ENCODE assay signal across 31 cellular contexts in the genomic region with DNA sequence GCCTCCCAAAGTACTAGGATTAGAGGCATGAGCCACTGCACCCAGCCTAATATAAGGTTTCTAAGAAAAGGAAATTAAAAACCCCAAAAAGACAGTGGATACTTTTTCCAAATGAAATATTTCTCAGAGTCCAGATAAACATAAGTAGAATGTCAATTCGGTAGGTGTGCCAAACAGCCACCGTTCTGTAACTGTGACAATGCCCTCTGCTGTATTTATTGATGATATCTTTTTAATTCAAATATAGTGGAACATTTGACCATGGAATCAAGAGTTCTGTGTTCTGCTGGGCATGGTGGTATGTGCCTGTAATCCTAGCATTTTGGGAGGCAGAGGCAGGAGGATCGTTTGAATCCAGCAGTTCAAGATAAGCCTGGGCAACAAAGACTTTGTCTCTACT.
"Had no signal": no experiment of that assay in that cellular context is flagged by ENCODE, and none has a peak within 500 bp of the region (broad histone marks: within the 10 kb centered on the region; RNA-seq: fewer than 3 reads in every experiment).

No MANE protein-coding gene starts in this region.

- H3K4me3 ChIP-seq: adrenal gland, body of pancreas, esophagus muscularis mucosa, gastroesophageal sphincter, heart right ventricle had no signal

- H3K36me3 Mint-ChIP-seq: activated naive CD4-positive, alpha-beta T cell treated with anti-CD3 and anti-CD28 coated beads, Interleukin-2, amount 50 U/mL, for 24 hours had no signal

- H3K36me3 ChIP-seq: adrenal gland, esophagus muscularis mucosa, gastroesophageal sphincter, heart right ventricle had no signal

- ATAC-seq: activated CD4-positive, CD25-positive, alpha-beta regulatory T cell treated with anti-CD3 and anti-CD28 coated beads, Interleukin-2, amount 50 U/mL, for 24 hours; activated CD8-positive, alpha-beta T cell treated with anti-CD3 and anti-CD28 coated beads for 36 hours; activated naive CD8-positive, alpha-beta T cell treated with anti-CD3 and anti-CD28 coated beads, Interleukin-2, amount 50 U/mL, for 24 hours; body of pancreas; effector memory CD8-positive, alpha-beta T cell; foreskin keratinocyte; gastroesophageal sphincter; heart right ventricle had no signal

- H3K9me3 Mint-ChIP-seq: activated B cell treated with CpG ODN at 0.5 μM for 24 hours; activated CD8-positive, alpha-beta T cell treated with anti-CD3 and anti-CD28 coated beads for 36 hours; activated naive CD4-positive, alpha-beta T cell treated with anti-CD3 and anti-CD28 coated beads for 36 hours; activated naive CD4-positive, alpha-beta T cell treated with anti-CD3 and anti-CD28 coated beads, Interleukin-2, amount 50 U/mL, for 24 hours; activated naive CD8-positive, alpha-beta T cell treated with anti-CD3 and anti-CD28 coated beads for 36 hours; activated naive CD8-positive, alpha-beta T cell treated with anti-CD3 and anti-CD28 coated beads, Interleukin-2, amount 50 U/mL, for 24 hours; activated T-helper 1 cell treated with anti-CD3 and anti-CD28 coated beads, Interleukin-12 subunit alpha, Interleukin-12 subunit beta, Interleukin-2, Interleukin-4 antibody, amounts not matched to agents 30 ng/mL and 10 ng/mL and 1 ng/mL, durations not matched to agents 14 hours and 24 hours and 36 hours; activated T-helper 2 cell treated with anti-CD3 and anti-CD28 coated beads, Interferon-gamma antibody, Interleukin-2, Interleukin-4, amounts not matched to agents 10 μg/mL and 5 μg/mL and 100 μg/mL, durations not matched to agents 14 hours and 24 hours and 36 hours; effector memory CD8-positive, alpha-beta T cell had no signal

- H3K27ac Mint-ChIP-seq: activated B cell treated with CpG ODN at 0.5 μM for 24 hours; activated CD8-positive, alpha-beta T cell treated with anti-CD3 and anti-CD28 coated beads for 36 hours; activated naive CD4-positive, alpha-beta T cell treated with anti-CD3 and anti-CD28 coated beads for 36 hours; activated naive CD8-positive, alpha-beta T cell treated with anti-CD3 and anti-CD28 coated beads for 36 hours; activated naive CD8-positive, alpha-beta T cell treated with anti-CD3 and anti-CD28 coated beads, Interleukin-2, amount 50 U/mL, for 24 hours; activated T-helper 1 cell treated with anti-CD3 and anti-CD28 coated beads, Interleukin-12 subunit alpha, Interleukin-12 subunit beta, Interleukin-2, Interleukin-4 antibody, amounts not matched to agents 30 ng/mL and 10 ng/mL and 1 ng/mL, durations not matched to agents 14 hours and 24 hours and 36 hours; activated T-helper 2 cell treated with anti-CD3 and anti-CD28 coated beads, Interferon-gamma antibody, Interleukin-2, Interleukin-4, amounts not matched to agents 10 μg/mL and 5 μg/mL and 100 μg/mL, durations not matched to agents 14 hours and 24 hours and 36 hours; effector memory CD8-positive, alpha-beta T cell had no signal

- DNase-seq: activated B cell treated with CpG ODN at 0.5 μM for 24 hours; activated CD4-positive, alpha-beta T cell treated with anti-CD3 and anti-CD28 coated beads for 48 hours; activated CD4-positive, alpha-beta T cell treated with anti-CD3 and anti-CD28 coated beads, Interleukin-2, amount 50 U/mL, for 1 hour; activated CD4-positive, alpha-beta T cell treated with anti-CD3 and anti-CD28 coated beads, Interleukin-2, amount 50 U/mL, for 48 hours; activated CD8-positive, alpha-beta memory T cell treated with anti-CD3 and anti-CD28 coated beads for 24 hours; activated CD8-positive, alpha-beta T cell treated with anti-CD3 and anti-CD28 coated beads for 36 hours; activated effector memory CD4-positive, alpha-beta T cell treated with anti-CD3 and anti-CD28 coated beads, Interleukin-2, amount 50 U/mL, for 16 hours; activated naive CD4-positive, alpha-beta T cell treated with anti-CD3 and anti-CD28 coated beads for 36 hours; activated naive CD8-positive, alpha-beta T cell treated with anti-CD3 and anti-CD28 coated beads for 36 hours; activated naive CD8-positive, alpha-beta T cell treated with anti-CD3 and anti-CD28 coated beads, Interleukin-2, amount 50 U/mL, for 24 hours; activated T-cell treated with anti-CD3 and anti-CD28 coated beads, Interleukin-2, amount 50 U/mL, for 48 hours; adrenal gland; amygdala; aorta; body of pancreas; caudate nucleus; cortex of kidney; dermis blood vessel endothelial cell; effector CD4-positive, alpha-beta T cell; effector memory CD8-positive, alpha-beta T cell; erythroblast; foreskin keratinocyte; heart right ventricle; T-helper 2 cell; WERI-Rb-1 had no signal

- H3K9me3 ChIP-seq: adrenal gland, body of pancreas, esophagus muscularis mucosa, gastroesophageal sphincter, heart right ventricle had no signal

- H3K27me3 ChIP-seq: adrenal gland, body of pancreas, esophagus muscularis mucosa, gastroesophageal sphincter, heart right ventricle had no signal

- H3K27ac ChIP-seq: body of pancreas, esophagus muscularis mucosa, foreskin keratinocyte, heart right ventricle, WERI-Rb-1 had no signal

- H3K4me3 Mint-ChIP-seq: activated B cell treated with CpG ODN at 0.5 μM for 24 hours; activated CD8-positive, alpha-beta T cell treated with anti-CD3 and anti-CD28 coated beads for 36 hours; activated naive CD4-positive, alpha-beta T cell treated with anti-CD3 and anti-CD28 coated beads for 36 hours; activated naive CD4-positive, alpha-beta T cell treated with anti-CD3 and anti-CD28 coated beads, Interleukin-2, amount 50 U/mL, for 24 hours; activated naive CD8-positive, alpha-beta T cell treated with anti-CD3 and anti-CD28 coated beads for 36 hours; activated naive CD8-positive, alpha-beta T cell treated with anti-CD3 and anti-CD28 coated beads, Interleukin-2, amount 50 U/mL, for 24 hours; activated T-helper 1 cell treated with anti-CD3 and anti-CD28 coated beads, Interleukin-12 subunit alpha, Interleukin-12 subunit beta, Interleukin-2, Interleukin-4 antibody, amounts not matched to agents 30 ng/mL and 10 ng/mL and 1 ng/mL, durations not matched to agents 14 hours and 24 hours and 36 hours; effector memory CD8-positive, alpha-beta T cell had no signal
